29 cellular contexts compared by ENCODE assay signal in genomic region chr15:39156166-39156565, GRCh38.
DNase-seq lines count a peak whose midpoint lies in the region; ATAC-seq and TF ChIP-seq lines count a peak whose summit lies in the region.
"Had no signal": no experiment of that assay in that cellular context is flagged by ENCODE, and none has a peak within 500 bp of the region (broad histone marks: within the 10 kb centered on the region; RNA-seq: fewer than 3 reads in every experiment).

No MANE protein-coding gene starts in this region.

- H3K4me1 ChIP-seq in left ventricle myocardium inferior (no peaks in the 10 kb centered on the region), sigmoid colon (peaks cover 0 to 34% (median 22%) of the 10 kb centered on the region in 4 donors)

- intact Hi-C loops in Right ventricle myocardium inferior (cut with DNase I) (loop anchor here (10.0 kb wide), 1 partner anchor 341 kb away; no protein-coding TSS in a partner anchor), cardiac septum (cut with DNase I) (no loop called here), left ventricle myocardium inferior (cut with micrococcal nuclease) (no loop called here), sigmoid colon (cut with DNase I) (no loop called here)

- H3K4me3 ChIP-seq in left ventricle myocardium inferior (no peak overlapping the region), sigmoid colon (no peak overlapping the region)
- H3K4me3 ChIP-seq: hepatocyte, PC-9, SJSA1, skin epidermis had no signal

- H3K36me3 ChIP-seq in left ventricle myocardium inferior (no peaks in the 10 kb centered on the region), sigmoid colon (no peaks in the 10 kb centered on the region)
- H3K36me3 ChIP-seq: neutrophil, SJSA1, WERI-Rb-1 had no signal

- TF ChIP-seq CTCF in left ventricle myocardium inferior (IDR thresholded peaks at IDR 0.05; ENCODE audit: borderline replicate concordance) (no peak), sigmoid colon (IDR thresholded peaks at IDR 0.05) (no peak)

- 74 to 88% methylated on average over 1 of the region's 1 CpG for WGBS in sigmoid colon, 2 donors

- no peaks in the 10 kb centered on the region for H3K9me3 ChIP-seq in left ventricle myocardium inferior (replicated peaks)
- no peaks in the 10 kb centered on the region for H3K9me3 ChIP-seq in sigmoid colon
- H3K9me3 ChIP-seq: neutrophil, SJSA1 had no signal

- no peak for TF ChIP-seq POLR2A in sigmoid colon (IDR thresholded peaks at IDR 0.05)

- H3K27ac ChIP-seq in left ventricle myocardium inferior (replicated peaks) (peak overlapping the region; percentile 67), sigmoid colon (peak overlapping the region in 3 of 4 donors; percentile 23 to 47 (median 33))
- H3K27ac ChIP-seq: C4-2B, epithelial cell of prostate, hepatocyte, neutrophil, PC-9, SJSA1, WERI-Rb-1 had no signal

- TF ChIP-seq EP300 in sigmoid colon (IDR thresholded peaks at IDR 0.05) = no peak

- no peaks in the 10 kb centered on the region for H3K27me3 ChIP-seq in left ventricle myocardium inferior (ENCODE audit: low read depth)
- H3K27me3 ChIP-seq in sigmoid colon = no peaks in the 10 kb centered on the region
- H3K27me3 ChIP-seq: hepatocyte, SJSA1 had no signal

- ATAC-seq in Right ventricle myocardium inferior (peak; percentile 79), HG03175 (IDR thresholded peaks at IDR 0.05; ENCODE audit: unreplicated experiment) (no peak)
- ATAC-seq: T-helper 17 cell had no signal

- DNase-seq in Right ventricle myocardium inferior (ENCODE audit: missing footprints) (no peak), cardiac septum (ENCODE audit: low spot score) (no peak), left ventricle myocardium inferior (peak; percentile 27), sigmoid colon (no peak), LoVo (ENCODE audit: low spot score) (no peak), activated gamma-delta T cell (lab: John Stamatoyannopoulos, UW) (no peak)
- DNase-seq in activated naive CD4-positive, alpha-beta T cell treated with Interleukin-2 at 50 U/mL for 16 hours = no peak
- DNase-seq: 8988T; activated CD4-positive, alpha-beta memory T cell treated with anti-CD3 and anti-CD28 coated beads, Interleukin-2, amount 10 ng/mL, durations not matched to agents 7 days and 5 days; activated naive CD4-positive, alpha-beta T cell treated with anti-CD3 and anti-CD28 coated beads, Interleukin-2, amount 10 ng/mL, durations not matched to agents 7 days and 5 days; activated T-cell treated with anti-CD3 and anti-CD28 coated beads, Interleukin-2, amount 50 U/mL, for 1 hour; dermis blood vessel endothelial cell; DMS153; GF-D8; islet precursor cell; midbrain; NCI-H1417; NCI-H69; PC-9; stimulated activated CD4-positive, alpha-beta T cell treated with anti-CD3 and anti-CD28 coated beads, Interleukin-2, amount 100 ng/mL, for 48 hours; T-helper 17 cell; WERI-Rb-1 had no signal
